ENCODE assay signal across 8 cellular contexts in the genomic region with DNA sequence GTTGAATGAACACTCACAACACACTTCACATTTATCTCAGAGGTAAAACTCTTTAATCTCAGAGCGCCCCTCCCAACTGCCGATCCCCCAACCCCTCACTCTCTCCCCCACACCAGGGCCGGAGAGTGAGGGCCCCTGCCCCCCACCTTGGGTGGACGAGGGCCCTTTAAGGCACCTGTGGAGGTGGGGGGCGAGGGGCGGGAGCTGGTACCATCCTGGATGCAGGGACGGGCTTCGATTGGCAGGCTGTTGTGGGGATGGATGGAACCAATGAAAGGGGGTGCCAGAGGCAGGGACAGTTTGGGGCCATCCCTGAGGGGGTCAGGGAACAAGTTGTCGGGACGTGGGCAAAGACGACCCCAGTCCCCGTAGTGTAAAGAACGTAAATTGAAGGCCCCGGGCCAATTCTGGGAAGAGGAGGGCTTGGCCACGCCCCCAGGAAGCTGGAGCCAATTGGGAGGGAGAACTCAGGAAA. TPM values are rescaled to one million over a fixed set of nuclear protein-coding genes. Genes with fewer than 3 reads are reported as not detected.
DNase-seq lines count a peak whose midpoint lies in the region; ATAC-seq, FAIRE-seq and TF ChIP-seq lines count a peak whose summit lies in the region.

No MANE protein-coding gene starts in this region.

- H3K79me2 ChIP-seq in keratinocyte (ENCODE audit: control insufficient read depth, insufficient read depth, low read length) = peaks cover 36% of the 10 kb centered on the region

- H3K27ac ChIP-seq in keratinocyte (ENCODE audit: control insufficient read depth, insufficient read depth, low read length) = peak overlapping the region; percentile 26
- peak overlapping the region; percentile 88 to 89 for H3K27ac ChIP-seq in tibial artery

- no peaks in the 10 kb centered on the region for H3K9me3 ChIP-seq in keratinocyte (ENCODE audit: control insufficient read depth, low read depth, low read length)
- H3K9me3 ChIP-seq in tibial artery = no peaks in the 10 kb centered on the region

- H3K36me3 Mint-ChIP-seq in activated CD8-positive, alpha-beta T cell treated with anti-CD3 and anti-CD28 coated beads for 36 hours (ENCODE audit: low read depth) = peaks cover 27% of the 10 kb centered on the region

- peaks cover 14 to 31% of the 10 kb centered on the region in 2 experiments for H3K36me3 ChIP-seq in keratinocyte (ENCODE audit: control insufficient read depth in 2 of 2, extremely low read depth in 1 of 2, insufficient read depth in 2 of 2, low read length in 2 of 2)
- H3K36me3 ChIP-seq in tibial artery = peaks cover 0 to 41% (median 8%) of the 10 kb centered on the region in 3 donors

- CTCF ChIA-PET in activated CD8-positive, alpha-beta T cell treated with anti-CD3 and anti-CD28 coated beads for 36 hours (lab: Charles Lee) = interaction anchor here (0.8 to 1.6 kb wide), 5 partner anchors 19 to 68 kb away, joined by 3 to 6 read pairs (median 3); partner anchors contain the start of genes ATF5 and PTOV1

- no peak overlapping the region for H3K27ac Mint-ChIP-seq in activated CD8-positive, alpha-beta T cell treated with anti-CD3 and anti-CD28 coated beads for 36 hours

- intact Hi-C loops in activated CD8-positive, alpha-beta T cell treated with anti-CD3 and anti-CD28 coated beads for 36 hours (cut with micrococcal nuclease) = no loop called here
- intact Hi-C loops in tibial artery (cut with DNase I; ENCODE audit: low total_unique reads) = loop anchor here (10.0 kb wide), 1 partner anchor 104 kb away; the partner anchor contains the start of genes AP2A1 and TSKS

- no peaks in the 10 kb centered on the region for H3K27me3 Mint-ChIP-seq in activated CD8-positive, alpha-beta T cell treated with anti-CD3 and anti-CD28 coated beads for 36 hours

- no peak for TF ChIP-seq CTCF in activated CD8-positive, alpha-beta T cell treated with anti-CD3 and anti-CD28 coated beads for 36 hours (IDR thresholded peaks at IDR 0.05)
- TF ChIP-seq CTCF in keratinocyte (optimal IDR thresholded peaks at IDR 0.05 in 1 of 3, IDR thresholded peaks at IDR 0.05 in 1 of 3, conservative IDR thresholded peaks at IDR 0.05 in 1 of 3; ENCODE audit: extremely low read depth in 1 of 3, insufficient read depth in 2 of 3, low read length in 3 of 3) (no peak), tibial artery (IDR thresholded peaks at IDR 0.05) (no peak)

- H3K4me3 ChIP-seq in keratinocyte (ENCODE audit: control insufficient read depth in 2 of 3, extremely low read depth in 1 of 3, insufficient read depth in 2 of 3, low read depth in 1 of 3, low read length in 3 of 3) = peak overlapping the region in 2 of 3 experiments; percentile 21 to 28
- peak overlapping the region; percentile 36 to 53 for H3K4me3 ChIP-seq in tibial artery

- H3K4me1 Mint-ChIP-seq in activated CD8-positive, alpha-beta T cell treated with anti-CD3 and anti-CD28 coated beads for 36 hours (ENCODE audit: low read depth) = peaks cover 45% of the 10 kb centered on the region

- H3K4me3 Mint-ChIP-seq in activated CD8-positive, alpha-beta T cell treated with anti-CD3 and anti-CD28 coated beads for 36 hours = no peak overlapping the region

- no peak for FAIRE-seq in keratinocyte (lab: Jason Lieb, UNC)

- POLR2A ChIA-PET in activated CD8-positive, alpha-beta T cell treated with anti-CD3 and anti-CD28 coated beads for 36 hours (lab: Charles Lee) = interaction anchor here (0.7 to 2.1 kb wide), 9 partner anchors 8 to 279 kb away, joined by 3 to 9 read pairs (median 5); partner anchors contain the start of genes AKT1S1, ATF5, PRR12 and TBC1D17

- no peak for DNase-seq in activated CD8-positive, alpha-beta T cell treated with anti-CD3 and anti-CD28 coated beads for 36 hours
- DNase-seq in keratinocyte (ENCODE audit: low read depth, low spot score) (no peak), tibial artery (no peak), NCI-H187 treated with DMSO at 0.1 percent for 48 hours (lab: John Stamatoyannopoulos, UW) (no peak), cortex of kidney (lab: John Stamatoyannopoulos, UW) (no peak)

- peaks cover 9% of the 10 kb centered on the region for H4K20me1 ChIP-seq in keratinocyte (ENCODE audit: control insufficient read depth, extremely low read depth, insufficient read depth, low read length)

- no peaks in the 10 kb centered on the region for H3K9me3 Mint-ChIP-seq in activated CD8-positive, alpha-beta T cell treated with anti-CD3 and anti-CD28 coated beads for 36 hours

- H3K27me3 ChIP-seq in keratinocyte (ENCODE audit: control insufficient read depth, extremely low read depth, insufficient read depth, low read length) (no peaks in the 10 kb centered on the region), tibial artery (no peaks in the 10 kb centered on the region)

- ATAC-seq in GM18498 (IDR thresholded peaks at IDR 0.05; ENCODE audit: unreplicated experiment) = peak; percentile 17
- ATAC-seq in HG02642 (IDR thresholded peaks at IDR 0.05; ENCODE audit: poor library complexity, unreplicated experiment) = peak; percentile 15
- peak; percentile 21 for ATAC-seq in activated CD8-positive, alpha-beta T cell treated with anti-CD3 and anti-CD28 coated beads for 36 hours
- ATAC-seq in HG03439 (IDR thresholded peaks at IDR 0.05; ENCODE audit: unreplicated experiment) = no peak

- H3K4me2 ChIP-seq in keratinocyte (ENCODE audit: control insufficient read depth, extremely low read depth, insufficient read depth, low read depth, low read length) = peak overlapping the region; percentile 64

- dilution Hi-C loops in keratinocyte (cut with MboI; ENCODE audit: extremely low pct_ligation_motif_present, low sequenced_read_pairs) = no loop called here

- no peaks in the 10 kb centered on the region for H3K9me1 ChIP-seq in keratinocyte (ENCODE audit: control insufficient read depth, extremely low read depth, insufficient read depth, low read length)

- H3K9ac ChIP-seq in keratinocyte (ENCODE audit: control insufficient read depth, extremely low read depth, insufficient read depth, low read length) = no peak overlapping the region

- peaks cover 26% of the 10 kb centered on the region for H3K4me1 ChIP-seq in keratinocyte (ENCODE audit: control insufficient read depth, extremely low read depth, insufficient read depth, low read length)
- H3K4me1 ChIP-seq in tibial artery = peaks cover 0 to 53% (median 38%) of the 10 kb centered on the region in 4 donors

- H2AFZ ChIP-seq in keratinocyte (ENCODE audit: control insufficient read depth, low read length) = no peak overlapping the region

RNA-seq across cellular contexts. Expression of gene PNKP, which starts 1.7 kb away (rescaled TPM):
- 10 to 100 TPM; 58.8 to 65.9 TPM for total RNA-seq in activated CD8-positive, alpha-beta T cell treated with anti-CD3 and anti-CD28 coated beads for 36 hours
- polyA plus RNA-seq in keratinocyte = 19.3 to 26.4 TPM (median 19.6 TPM) in 3 replicates
- polyA plus RNA-seq in keratinocyte (2011; ENCODE audit: low read depth) = 12.0 TPM
- polyA plus RNA-seq in keratinocyte (2011; cell fraction: cytosol; rRNA removed) = 6.5 and 15.1 TPM in 2 replicates
- polyA plus RNA-seq in keratinocyte (2011; cell fraction: nucleus; rRNA removed) = 58.6 and 72.5 TPM in 2 replicates
- polyA plus RNA-seq in keratinocyte (2012; ENCODE audit: low replicate concordance) = 20.7 and 36.0 TPM in 2 replicates
- 12.3 to 38.4 TPM (median 17.5 TPM) in 3 replicates for polyA minus RNA-seq in keratinocyte
- polyA minus RNA-seq in keratinocyte (2011; cell fraction: cytosol; rRNA and poly(A)+ RNA removed) = 22.1 TPM
- polyA minus RNA-seq in keratinocyte (2011; cell fraction: nucleus; rRNA and poly(A)+ RNA removed) = 29.1 and 33.6 TPM in 2 replicates

RNA-seq across cellular contexts. Expression of gene AKT1S1, which starts 8.1 kb away (rescaled TPM):
- 10 to 100 TPM; 17.5 to 19.5 TPM for total RNA-seq in activated CD8-positive, alpha-beta T cell treated with anti-CD3 and anti-CD28 coated beads for 36 hours
- polyA plus RNA-seq in keratinocyte = 27.2 to 43.8 TPM (median 28.8 TPM) in 3 replicates
- 12.1 TPM for polyA plus RNA-seq in keratinocyte (2011; ENCODE audit: low read depth)
- 35.0 and 54.7 TPM in 2 replicates for polyA plus RNA-seq in keratinocyte (2011; cell fraction: cytosol; rRNA removed)
- 35.4 and 46.8 TPM in 2 replicates for polyA plus RNA-seq in keratinocyte (2011; cell fraction: nucleus; rRNA removed)
- polyA plus RNA-seq in keratinocyte (2012; ENCODE audit: low replicate concordance) = 31.8 and 54.4 TPM in 2 replicates
- polyA minus RNA-seq in keratinocyte = 15.9 to 41.5 TPM (median 21.8 TPM) in 3 replicates
- 43.9 TPM for polyA minus RNA-seq in keratinocyte (2011; cell fraction: cytosol; rRNA and poly(A)+ RNA removed)
- 12.0 and 15.3 TPM in 2 replicates for polyA minus RNA-seq in keratinocyte (2011; cell fraction: nucleus; rRNA and poly(A)+ RNA removed)

RNA-seq across cellular contexts. Expression of gene TBC1D17, which starts 8.5 kb away (rescaled TPM):
- 10 to 100 TPM; 26.6 to 26.8 TPM for total RNA-seq in activated CD8-positive, alpha-beta T cell treated with anti-CD3 and anti-CD28 coated beads for 36 hours
- 9.0 to 25.6 TPM (median 9.4 TPM) in 3 replicates for polyA plus RNA-seq in keratinocyte
- polyA plus RNA-seq in keratinocyte (2011; ENCODE audit: low read depth) = 5.1 TPM
- 15.5 and 20.2 TPM in 2 replicates for polyA plus RNA-seq in keratinocyte (2011; cell fraction: cytosol; rRNA removed)
- polyA plus RNA-seq in keratinocyte (2011; cell fraction: nucleus; rRNA removed) = 19.6 and 29.7 TPM in 2 replicates
- polyA plus RNA-seq in keratinocyte (2012; ENCODE audit: low replicate concordance) = 22.6 and 24.6 TPM in 2 replicates
- 9.2 to 31.4 TPM (median 11.6 TPM) in 3 replicates for polyA minus RNA-seq in keratinocyte
- 19.8 TPM for polyA minus RNA-seq in keratinocyte (2011; cell fraction: cytosol; rRNA and poly(A)+ RNA removed)
- 12.9 and 17.7 TPM in 2 replicates for polyA minus RNA-seq in keratinocyte (2011; cell fraction: nucleus; rRNA and poly(A)+ RNA removed)

RNA-seq across cellular contexts. Expression of gene PTOV1, which starts 18.1 kb away (rescaled TPM):
- 10 to 100 TPM; 87.4 to 88.5 TPM for total RNA-seq in activated CD8-positive, alpha-beta T cell treated with anti-CD3 and anti-CD28 coated beads for 36 hours
- 22.9 to 49.0 TPM (median 32.1 TPM) in 3 replicates for polyA plus RNA-seq in keratinocyte
- 54.8 TPM for polyA plus RNA-seq in keratinocyte (2011; ENCODE audit: low read depth)
- 22.2 and 39.2 TPM in 2 replicates for polyA plus RNA-seq in keratinocyte (2011; cell fraction: cytosol; rRNA removed)
- polyA plus RNA-seq in keratinocyte (2011; cell fraction: nucleus; rRNA removed) = 59.3 and 74.1 TPM in 2 replicates
- 74.8 and 79.1 TPM in 2 replicates for polyA plus RNA-seq in keratinocyte (2012; ENCODE audit: low replicate concordance)
- polyA minus RNA-seq in keratinocyte = 39.9 to 100 TPM (median 40.4 TPM) in 3 replicates
- polyA minus RNA-seq in keratinocyte (2011; cell fraction: cytosol; rRNA and poly(A)+ RNA removed) = 84.6 TPM
- 26.4 and 29.0 TPM in 2 replicates for polyA minus RNA-seq in keratinocyte (2011; cell fraction: nucleus; rRNA and poly(A)+ RNA removed)

RNA-seq across cellular contexts. Expression of gene IL4I1, which starts 27.6 kb away (rescaled TPM):
- total RNA-seq in activated CD8-positive, alpha-beta T cell treated with anti-CD3 and anti-CD28 coated beads for 36 hours = 10 to 100 TPM; 16.1 to 16.2 TPM
- polyA plus RNA-seq in keratinocyte = 0.09 to 0.22 TPM (median 0.13 TPM) in 3 replicates
- polyA plus RNA-seq in keratinocyte (2011; ENCODE audit: low read depth) = not detected
- polyA plus RNA-seq in keratinocyte (2011; cell fraction: cytosol; rRNA removed) = not detected in 2 replicates
- not detected in 2 replicates for polyA plus RNA-seq in keratinocyte (2011; cell fraction: nucleus; rRNA removed)
- 0.31 TPM in 1 of 2 replicates, not detected in the other for polyA plus RNA-seq in keratinocyte (2012; ENCODE audit: low replicate concordance)
- not detected in 3 replicates for polyA minus RNA-seq in keratinocyte
- not detected for polyA minus RNA-seq in keratinocyte (2011; cell fraction: cytosol; rRNA and poly(A)+ RNA removed)
- polyA minus RNA-seq in keratinocyte (2011; cell fraction: nucleus; rRNA and poly(A)+ RNA removed) = not detected in 2 replicates
